ENCODE assay signal across 25 cellular contexts in the genomic region with DNA sequence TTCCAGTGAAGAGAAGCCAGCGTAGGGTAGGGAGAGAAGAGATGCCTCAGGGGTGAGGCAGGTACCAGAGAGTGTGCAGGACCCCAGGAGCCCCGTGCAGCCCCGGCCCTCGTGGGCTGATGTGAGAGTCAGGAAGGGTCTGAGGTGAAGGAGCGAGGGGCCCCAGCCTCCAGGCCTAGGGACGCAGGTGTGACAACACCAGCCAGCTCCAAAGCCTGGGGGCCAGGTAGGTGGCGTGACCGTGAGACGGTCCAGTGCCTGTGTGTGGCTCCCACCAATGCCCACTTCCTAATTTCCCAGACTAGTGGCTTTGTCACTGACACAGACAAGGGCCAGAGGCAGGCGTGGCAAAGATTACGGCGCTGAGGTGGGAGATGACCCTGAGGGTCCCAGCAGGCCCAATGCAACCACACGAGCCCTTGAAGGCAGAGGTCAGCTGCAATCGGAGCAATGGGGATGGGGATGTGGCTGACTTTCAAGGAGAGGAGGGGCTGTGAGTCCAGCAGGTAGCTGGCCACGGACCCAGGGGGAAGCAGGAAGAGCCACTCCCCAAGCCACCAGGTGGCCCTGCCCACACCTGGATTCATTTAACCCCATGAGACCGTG.
"Had no signal": no experiment of that assay in that cellular context is flagged by ENCODE, and none has a peak within 500 bp of the region (broad histone marks: within the 10 kb centered on the region; RNA-seq: fewer than 3 reads in every experiment).

No MANE protein-coding gene starts in this region.

- H3K36me3 Mint-ChIP-seq: immature natural killer cell; naive B cell; stimulated activated naive B cell treated with anti-CD40 and anti-IgM and Interleukin-4, amounts not matched to agents 10 μg/mL and 1 μg/mL and 100 μg/mL, for 72 hours; type B pancreatic cell had no signal

- H3K9me3 Mint-ChIP-seq: dendritic cell treated with granulocyte-macrophage colony-stimulating factor and Interleukin-4, amounts not matched to agents 40 ng/mL and 50 ng/mL, for 4 days; effector memory CD8-positive, alpha-beta T cell; immature natural killer cell; naive B cell; nephron progenitor cell; stimulated activated naive B cell treated with anti-CD40 and anti-IgM and Interleukin-4, amounts not matched to agents 10 μg/mL and 1 μg/mL and 100 μg/mL, for 72 hours; type B pancreatic cell had no signal

- H3K9me3 ChIP-seq: esophagus squamous epithelium, gastroesophageal sphincter, left ventricle myocardium inferior, neutrophil, ovary, right atrium auricular region, sigmoid colon, suprapubic skin, thyroid gland, uterus had no signal

- ATAC-seq: effector memory CD8-positive, alpha-beta T cell; gastroesophageal sphincter; left cardiac atrium; stimulated activated naive B cell treated with anti-CD40 and anti-IgM and Interleukin-4, amounts not matched to agents 10 μg/mL and 1 μg/mL and 100 μg/mL, for 72 hours had no signal

- H3K27me3 ChIP-seq: neutrophil, ovary, right atrium auricular region, thyroid gland had no signal

- H3K27me3 Mint-ChIP-seq: dendritic cell treated with granulocyte-macrophage colony-stimulating factor and Interleukin-4, amounts not matched to agents 40 ng/mL and 50 ng/mL, for 4 days had no signal

- H3K36me3 ChIP-seq: esophagus squamous epithelium, gastroesophageal sphincter, left ventricle myocardium inferior, neutrophil, ovary, right atrium auricular region, sigmoid colon, suprapubic skin, thyroid gland, uterus had no signal

- H3K4me3 ChIP-seq: esophagus squamous epithelium, gastroesophageal sphincter, left ventricle myocardium inferior, lung, ovary, right atrium auricular region, sigmoid colon, skin epidermis, suprapubic skin, thyroid gland, uterus had no signal

- H3K27ac Mint-ChIP-seq: dendritic cell treated with granulocyte-macrophage colony-stimulating factor and Interleukin-4, amounts not matched to agents 40 ng/mL and 50 ng/mL, for 4 days; effector memory CD8-positive, alpha-beta T cell; immature natural killer cell; nephron progenitor cell; stimulated activated naive B cell treated with anti-CD40 and anti-IgM and Interleukin-4, amounts not matched to agents 10 μg/mL and 1 μg/mL and 100 μg/mL, for 72 hours; type B pancreatic cell had no signal

- H3K27ac ChIP-seq: esophagus squamous epithelium, gastroesophageal sphincter, left ventricle myocardium inferior, neutrophil, ovary, right atrium auricular region, sigmoid colon, skin epidermis, suprapubic skin, thyroid gland, uterus had no signal

- H3K4me1 ChIP-seq: esophagus squamous epithelium, gastroesophageal sphincter, left ventricle myocardium inferior, sigmoid colon, suprapubic skin, uterus had no signal

- H3K4me3 Mint-ChIP-seq: dendritic cell treated with granulocyte-macrophage colony-stimulating factor and Interleukin-4, amounts not matched to agents 40 ng/mL and 50 ng/mL, for 4 days; effector memory CD8-positive, alpha-beta T cell; immature natural killer cell; naive B cell; nephron progenitor cell; stimulated activated naive B cell treated with anti-CD40 and anti-IgM and Interleukin-4, amounts not matched to agents 10 μg/mL and 1 μg/mL and 100 μg/mL, for 72 hours; type B pancreatic cell had no signal

- DNase-seq: effector memory CD8-positive, alpha-beta T cell; esophagus squamous epithelium; foreskin fibroblast; glutamatergic neuron; immature natural killer cell; left cardiac atrium; left ventricle myocardium inferior; mesenchymal stem cell; naive B cell; nephron progenitor cell; sigmoid colon; stimulated activated CD4-positive, alpha-beta T cell treated with anti-CD3 and anti-CD28 coated beads, Interleukin-2, amount 100 ng/mL, for 24 hours; stimulated activated CD4-positive, alpha-beta T cell treated with anti-CD3 and anti-CD28 coated beads, Interleukin-4, amount 100 ng/mL, for 4 hours; stimulated activated naive B cell treated with anti-CD40 and anti-IgM and Interleukin-4, amounts not matched to agents 10 μg/mL and 1 μg/mL and 100 μg/mL, for 72 hours; thyroid gland; uterus had no signal
